In genomic region chr1:167781558-167781957, GRCh38 we compare ENCODE assay signal across 4 cellular contexts.
"Had no signal": no experiment of that assay in that cellular context is flagged by ENCODE, and none has a peak within 500 bp of the region (broad histone marks: within the 10 kb centered on the region; RNA-seq: fewer than 3 reads in every experiment).

No MANE protein-coding gene starts in this region.

- FAIRE-seq: GM12878, GM12891 had no signal

- H3K4me3 ChIP-seq: GM12878 had no signal

- DNase-seq: GDM1, GF-D8 had no signal

- ATAC-seq: GM12878 had no signal
